ENCODE assay signal across 8 cellular contexts in the genomic region with DNA sequence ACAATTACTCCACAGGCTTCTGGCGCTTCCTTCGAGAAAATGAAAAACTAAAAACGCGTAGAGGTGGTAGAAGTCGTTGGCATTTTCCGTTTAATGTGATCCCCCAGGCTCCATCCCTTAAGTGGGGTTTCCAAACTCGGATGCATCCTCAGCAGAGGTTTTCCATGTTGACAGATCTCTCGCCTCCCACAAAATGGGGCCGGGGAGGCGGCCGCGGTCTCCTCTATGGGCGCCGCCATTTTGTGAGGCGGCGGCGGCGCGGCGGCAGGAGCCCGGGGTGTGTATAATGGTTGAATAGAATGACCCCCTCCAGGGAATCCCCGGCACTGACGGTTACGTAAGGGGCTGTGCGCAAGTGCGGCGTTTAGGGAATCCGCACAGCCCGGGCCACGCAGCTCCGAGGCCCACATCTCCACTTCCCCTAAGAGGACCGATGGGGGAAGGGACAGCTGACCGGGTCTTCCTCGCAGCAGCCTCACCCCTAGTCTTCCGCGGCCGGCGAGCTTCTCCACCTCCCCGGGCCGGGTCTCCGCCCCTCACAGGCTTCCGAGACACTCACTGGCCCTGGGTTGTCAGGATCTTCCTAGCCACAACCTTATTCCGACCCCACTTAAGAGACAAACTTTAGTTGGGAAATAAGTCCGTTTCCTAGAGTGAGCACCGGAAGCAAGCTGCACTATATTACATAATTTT. TPM values are rescaled to one million over a fixed set of nuclear protein-coding genes. Genes with fewer than 3 reads are reported as not detected.
DNase-seq lines count a peak whose midpoint lies in the region; ATAC-seq and TF ChIP-seq lines count a peak whose summit lies in the region.

No MANE protein-coding gene starts in this region.

- H3K27me3 Mint-ChIP-seq in CD4-positive, alpha-beta memory T cell = no peaks in the 10 kb centered on the region
- no peaks in the 10 kb centered on the region for H3K27me3 Mint-ChIP-seq in activated CD4-positive, alpha-beta memory T cell treated with anti-CD3 and anti-CD28 coated beads, Interleukin-2, amount 10 ng/mL, durations not matched to agents 7 days and 5 days

- H3K27ac Mint-ChIP-seq in CD4-positive, alpha-beta memory T cell = peak overlapping the region; percentile 87 to 99 (median 99)
- H3K27ac Mint-ChIP-seq in activated CD4-positive, alpha-beta memory T cell treated with anti-CD3 and anti-CD28 coated beads, Interleukin-2, amount 10 ng/mL, durations not matched to agents 7 days and 5 days = peak overlapping the region; percentile 100

- H3K27me3 ChIP-seq in CD4-positive, alpha-beta memory T cell (ENCODE audit: insufficient read depth, low read length) = no peaks in the 10 kb centered on the region
- H3K27me3 ChIP-seq in duodenal mucosa (ENCODE audit: control insufficient read depth in 1 of 2, insufficient read depth in 2 of 2, low read length in 2 of 2) = no peaks in the 10 kb centered on the region

- H3K4me1 Mint-ChIP-seq in CD4-positive, alpha-beta memory T cell = peaks cover 17 to 58% (median 26%) of the 10 kb centered on the region in 4 donors
- peaks cover 24% of the 10 kb centered on the region for H3K4me1 Mint-ChIP-seq in activated CD4-positive, alpha-beta memory T cell treated with anti-CD3 and anti-CD28 coated beads, Interleukin-2, amount 10 ng/mL, durations not matched to agents 7 days and 5 days

- H3K9me3 Mint-ChIP-seq in CD4-positive, alpha-beta memory T cell = peaks cover 0 to 3% (median 0%) of the 10 kb centered on the region in 8 donors
- no peaks in the 10 kb centered on the region for H3K9me3 Mint-ChIP-seq in activated CD4-positive, alpha-beta memory T cell treated with anti-CD3 and anti-CD28 coated beads, Interleukin-2, amount 10 ng/mL, durations not matched to agents 7 days and 5 days

- H3K4me1 ChIP-seq in CD4-positive, alpha-beta memory T cell (ENCODE audit: insufficient read depth, low read length) = peaks cover 41% of the 10 kb centered on the region
- peaks cover 14 to 27% of the 10 kb centered on the region in 2 donors for H3K4me1 ChIP-seq in duodenal mucosa (ENCODE audit: control insufficient read depth in 1 of 2, insufficient read depth in 2 of 2, low read length in 2 of 2)

- no peak for TF ChIP-seq POLR2A in lower leg skin (IDR thresholded peaks at IDR 0.05)

- peak overlapping the region; percentile 98 for H3K27ac ChIP-seq in CD4-positive, alpha-beta memory T cell (ENCODE audit: low read depth, low read length)
- H3K27ac ChIP-seq in duodenal mucosa (ENCODE audit: low read depth, low read length) = peak overlapping the region; percentile 95

- CTCF ChIA-PET in CD4-positive, alpha-beta memory T cell (lab: Charles Lee; ENCODE audit: partially characterized antibody) = interaction anchor here (0.8 to 7.9 kb wide), 12 partner anchors 17 to 512 kb away, joined by 3 to 94 read pairs (median 5); partner anchors contain the start of genes ANO6 and SCAF11
- CTCF ChIA-PET in activated CD4-positive, alpha-beta memory T cell treated with anti-CD3 and anti-CD28 coated beads, Interleukin-2, amount 10 ng/mL, durations not matched to agents 7 days and 5 days (lab: Charles Lee) = interaction anchor here (0.7 to 9.1 kb wide), 9 partner anchors 14 to 512 kb away, joined by 3 to 103 read pairs (median 4); partner anchors contain the start of gene ANO6

- no peaks in the 10 kb centered on the region for H3K9me3 ChIP-seq in CD4-positive, alpha-beta memory T cell (ENCODE audit: control insufficient read depth in 1 of 2, low read length in 2 of 2)
- H3K9me3 ChIP-seq in duodenal mucosa (ENCODE audit: control insufficient read depth in 1 of 2, low read length in 2 of 2) = no peaks in the 10 kb centered on the region

- intact Hi-C loops in CD4-positive, alpha-beta memory T cell (cut with micrococcal nuclease) = loop anchor here (2.0 to 5.0 kb wide), 2 partner anchors 205 to 557 kb away; no protein-coding TSS in a partner anchor
- intact Hi-C loops in lower leg skin (cut with DNase I; ENCODE audit: low total_unique reads) = no loop called here

- peak; percentile 60 for ATAC-seq in GM19455 (IDR thresholded peaks at IDR 0.05; ENCODE audit: unreplicated experiment)

- H3K4me3 ChIP-seq in CD4-positive, alpha-beta memory T cell (ENCODE audit: low read length in 2 of 2) = peak overlapping the region; percentile 78 to 89
- H3K4me3 ChIP-seq in duodenal mucosa (ENCODE audit: low read depth in 1 of 2, low read length in 2 of 2) (peak overlapping the region; percentile 91 to 93), lower leg skin (ENCODE audit: low read depth, poor library complexity, severe bottlenecking) (peak overlapping the region; percentile 80)

- WGBS in lower leg skin, 2 donors = 1% methylated on average over 39 to 45 of the region's 45 CpGs

- peaks cover 0 to 40% of the 10 kb centered on the region in 2 donors for H3K36me3 Mint-ChIP-seq in CD4-positive, alpha-beta memory T cell
- H3K36me3 Mint-ChIP-seq in activated CD4-positive, alpha-beta memory T cell treated with anti-CD3 and anti-CD28 coated beads, Interleukin-2, amount 10 ng/mL, durations not matched to agents 7 days and 5 days (ENCODE audit: low read depth) = peaks cover 31% of the 10 kb centered on the region

- H3K4me3 Mint-ChIP-seq in CD4-positive, alpha-beta memory T cell = peak overlapping the region; percentile 92 to 100 (median 100)
- peak overlapping the region; percentile 93 for H3K4me3 Mint-ChIP-seq in activated CD4-positive, alpha-beta memory T cell treated with anti-CD3 and anti-CD28 coated beads, Interleukin-2, amount 10 ng/mL, durations not matched to agents 7 days and 5 days

- H3K9ac ChIP-seq in duodenal mucosa (ENCODE audit: low read depth in 1 of 2, low read length in 2 of 2) = peak overlapping the region; percentile 67 to 93

- H3K36me3 ChIP-seq in CD4-positive, alpha-beta memory T cell (ENCODE audit: insufficient read depth, low read length) = no peaks in the 10 kb centered on the region
- H3K36me3 ChIP-seq in duodenal mucosa (ENCODE audit: control insufficient read depth in 1 of 2, insufficient read depth in 2 of 2, low read length in 2 of 2) = no peaks in the 10 kb centered on the region

- TF ChIP-seq CTCF in lower leg skin (IDR thresholded peaks at IDR 0.05) = no peak

- DNase-seq in CD4-positive, alpha-beta memory T cell = peak; percentile 87 to 95 (median 89)
- DNase-seq in HK-2 (ENCODE audit: unreplicated experiment) (peak; percentile 95), NCI-H82 treated with DMSO at 0.1 percent for 48 hours (lab: John Stamatoyannopoulos, UW; ENCODE audit: unreplicated experiment) (peak; percentile 97), lower leg skin (ENCODE audit: low spot score in 2 of 2) (peak; percentile 92 to 97)
- peak; percentile 90 for DNase-seq in activated CD4-positive, alpha-beta memory T cell treated with anti-CD3 and anti-CD28 coated beads, Interleukin-2, amount 10 ng/mL, durations not matched to agents 7 days and 5 days
- peak; percentile 78 to 85 for DNase-seq in stimulated activated CD4-positive, alpha-beta T cell treated with anti-CD3 and anti-CD28 coated beads, Interleukin-4, amount 100 ng/mL, for 4 hours

- POLR2A ChIA-PET in CD4-positive, alpha-beta memory T cell (lab: Charles Lee; ENCODE audit: partially characterized antibody) = interaction anchor here (0.7 to 8.6 kb wide), 26 partner anchors 8 to 1633 kb away, joined by 3 to 99 read pairs (median 4); partner anchors contain the start of genes ANO6, SCAF11 and SLC38A1
- POLR2A ChIA-PET in activated CD4-positive, alpha-beta memory T cell treated with anti-CD3 and anti-CD28 coated beads, Interleukin-2, amount 10 ng/mL, durations not matched to agents 7 days and 5 days (lab: Charles Lee) = interaction anchor here (0.7 to 9.9 kb wide), 24 partner anchors 8 to 1489 kb away, joined by 3 to 172 read pairs (median 4); partner anchors contain the start of genes ANO6, SCAF11 and SLC38A1

RNA-seq across cellular contexts. Expression of gene ARID2, which starts 2.1 kb away (rescaled TPM):
- 10 to 100 TPM; 51.1 to 51.8 TPM for total RNA-seq in CD4-positive, alpha-beta memory T cell
- polyA plus RNA-seq in CD4-positive, alpha-beta memory T cell = 10 to 100 TPM in 1 of 2 donors, 1 to 10 TPM in 1; 6.3 to 12.7 TPM
- total RNA-seq in activated CD4-positive, alpha-beta memory T cell treated with anti-CD3 and anti-CD28 coated beads, Interleukin-2, amount 10 ng/mL, durations not matched to agents 7 days and 5 days = 10 to 100 TPM; 39.9 to 43.9 TPM
- 10 to 100 TPM; 25.3 to 40.4 (median 30.6) TPM for total RNA-seq in lower leg skin

Comparison
In these comparisons a context has a peak if more than half of its experiments do, and no peak if none do; other contexts are left out.
1. Peak in every context shown above with its lines: DNase-seq, ATAC-seq, H3K4me3 ChIP-seq and H3K27ac ChIP-seq.